31 cellular contexts compared by ENCODE assay signal in genomic region chr1:210185063-210185462, GRCh38. TPM values are rescaled to one million over a fixed set of nuclear protein-coding genes. Genes with fewer than 3 reads are reported as not detected.
"Had no signal": no experiment of that assay in that cellular context is flagged by ENCODE, and none has a peak within 500 bp of the region (broad histone marks: within the 10 kb centered on the region; RNA-seq: fewer than 3 reads in every experiment).

No MANE protein-coding gene starts in this region.

- H3K4me1 ChIP-seq: Peyer's patch had no signal

- H3K36me3 ChIP-seq: Peyer's patch had no signal

- H3K27ac Mint-ChIP-seq: activated B cell treated with CpG ODN at 0.5 μM for 24 hours; activated CD4-positive, alpha-beta memory T cell treated with anti-CD3 and anti-CD28 coated beads for 36 hours; activated naive CD4-positive, alpha-beta T cell treated with anti-CD3 and anti-CD28 coated beads, Interleukin-2, amount 10 ng/mL, durations not matched to agents 7 days and 5 days; activated naive CD8-positive, alpha-beta T cell; activated naive CD8-positive, alpha-beta T cell treated with anti-CD3 and anti-CD28 coated beads, Interleukin-2, amount 50 U/mL, for 24 hours; brain; T-helper 1 cell treated with Interleukin-12 subunit alpha and Interleukin-12 subunit beta and Interleukin-4 antibody, amounts not matched to agents 30 μg/mL and 1 μg/mL, for 36 hours; T-helper 2 cell treated with Interferon-gamma antibody and Interleukin-4, amounts not matched to agents 5 μg/mL and 100 μg/mL, for 36 hours had no signal

- ATAC-seq: activated naive CD8-positive, alpha-beta T cell treated with anti-CD3 and anti-CD28 coated beads, Interleukin-2, amount 50 U/mL, for 24 hours; activated T-cell treated with anti-CD3 and anti-CD28 coated beads, Interleukin-2, amount 50 U/mL, for 4 hours; PC-3 had no signal

- H3K9me3 Mint-ChIP-seq: activated B cell treated with CpG ODN at 0.5 μM for 24 hours; activated CD4-positive, alpha-beta memory T cell treated with anti-CD3 and anti-CD28 coated beads for 36 hours; activated naive CD4-positive, alpha-beta T cell treated with anti-CD3 and anti-CD28 coated beads, Interleukin-2, amount 10 ng/mL, durations not matched to agents 7 days and 5 days; activated naive CD8-positive, alpha-beta T cell treated with anti-CD3 and anti-CD28 coated beads, Interleukin-2, amount 50 U/mL, for 24 hours; activated T-cell treated with anti-CD3 and anti-CD28 coated beads, Interleukin-2, amount 50 U/mL, for 4 hours; T-helper 1 cell treated with Interleukin-12 subunit alpha and Interleukin-12 subunit beta and Interleukin-4 antibody, amounts not matched to agents 30 μg/mL and 1 μg/mL, for 36 hours; T-helper 2 cell treated with Interferon-gamma antibody and Interleukin-4, amounts not matched to agents 5 μg/mL and 100 μg/mL, for 36 hours had no signal

- H3K9me3 ChIP-seq: Peyer's patch had no signal

- H3K4me1 Mint-ChIP-seq: activated B cell treated with CpG ODN at 0.5 μM for 24 hours; activated naive CD4-positive, alpha-beta T cell treated with anti-CD3 and anti-CD28 coated beads, Interleukin-2, amount 10 ng/mL, durations not matched to agents 7 days and 5 days; activated naive CD8-positive, alpha-beta T cell treated with anti-CD3 and anti-CD28 coated beads, Interleukin-2, amount 50 U/mL, for 24 hours had no signal

- H3K4me3 ChIP-seq: Peyer's patch had no signal

- H3K27me3 Mint-ChIP-seq: activated naive CD4-positive, alpha-beta T cell treated with anti-CD3 and anti-CD28 coated beads, Interleukin-2, amount 10 ng/mL, durations not matched to agents 7 days and 5 days; activated naive CD8-positive, alpha-beta T cell had no signal

- H3K36me3 Mint-ChIP-seq: activated CD4-positive, alpha-beta memory T cell treated with anti-CD3 and anti-CD28 coated beads for 36 hours; activated naive CD4-positive, alpha-beta T cell treated with anti-CD3 and anti-CD28 coated beads, Interleukin-2, amount 10 ng/mL, durations not matched to agents 7 days and 5 days; activated naive CD8-positive, alpha-beta T cell; brain had no signal

- DNase-seq: activated B cell treated with CpG ODN at 0.5 μM for 24 hours; activated CD4-positive, alpha-beta memory T cell treated with anti-CD3 and anti-CD28 coated beads for 36 hours; activated CD4-positive, alpha-beta T cell treated with anti-CD3 and anti-CD28 coated beads for 4 hours; activated CD4-positive, alpha-beta T cell treated with anti-CD3 and anti-CD28 coated beads, Interleukin-2, amount 50 U/mL, for 1 hour; activated CD4-positive, CD25-positive, alpha-beta regulatory T cell treated with anti-CD3 and anti-CD28 coated beads, Interleukin-2, amount 50 U/mL, for 72 hours; activated CD8-positive, alpha-beta memory T cell treated with anti-CD3 and anti-CD28 coated beads, Interleukin-2, amount 50 U/mL, for 4 hours; activated effector memory CD4-positive, alpha-beta T cell treated with Interleukin-2 at 50 U/mL for 16 hours; activated naive CD4-positive, alpha-beta T cell treated with anti-CD3 and anti-CD28 coated beads, Interleukin-2, amount 10 ng/mL, durations not matched to agents 7 days and 5 days; activated naive CD8-positive, alpha-beta T cell treated with anti-CD3 and anti-CD28 coated beads, Interleukin-2, amount 50 U/mL, for 24 hours; activated T-cell treated with anti-CD3 and anti-CD28 coated beads for 4 hours; activated T-cell treated with anti-CD3 and anti-CD28 coated beads, Interleukin-2, amount 50 U/mL, for 4 hours; anterior cingulate cortex; caudate nucleus; cerebellar nuclear complex; NCI-H1092 treated with DMSO at 0.1 percent for 48 hours; NCI-H1417; NCI-H146; NCI-H187; NCI-H2029 treated with DMSO at 0.1 percent for 48 hours; NCI-H2171 treated with DMSO at 0.1 percent for 48 hours; NCI-H2227 treated with DMSO at 0.1 percent for 48 hours; NCI-H446; NCI-H524; PC-3; Peyer's patch; RPMI8226; SHP77 treated with DMSO at 0.1 percent for 48 hours had no signal

- H3K27me3 ChIP-seq: Peyer's patch had no signal

- H3K27ac ChIP-seq: Peyer's patch had no signal

- H3K4me3 Mint-ChIP-seq: activated B cell treated with CpG ODN at 0.5 μM for 24 hours; activated CD4-positive, alpha-beta memory T cell treated with anti-CD3 and anti-CD28 coated beads for 36 hours; activated naive CD4-positive, alpha-beta T cell treated with anti-CD3 and anti-CD28 coated beads, Interleukin-2, amount 10 ng/mL, durations not matched to agents 7 days and 5 days; activated naive CD8-positive, alpha-beta T cell; activated naive CD8-positive, alpha-beta T cell treated with anti-CD3 and anti-CD28 coated beads, Interleukin-2, amount 50 U/mL, for 24 hours; activated T-cell treated with anti-CD3 and anti-CD28 coated beads, Interleukin-2, amount 50 U/mL, for 4 hours; brain; T-helper 1 cell treated with Interleukin-12 subunit alpha and Interleukin-12 subunit beta and Interleukin-4 antibody, amounts not matched to agents 30 μg/mL and 1 μg/mL, for 36 hours; T-helper 2 cell treated with Interferon-gamma antibody and Interleukin-4, amounts not matched to agents 5 μg/mL and 100 μg/mL, for 36 hours had no signal

RNA-seq across cellular contexts. Expression of gene SERTAD4, which starts 47.5 kb away (rescaled TPM):
- total RNA-seq: activated B cell treated with CpG ODN at 0.5 μM for 24 hours; activated CD4-positive, alpha-beta memory T cell treated with anti-CD3 and anti-CD28 coated beads for 36 hours; activated T-cell treated with anti-CD3 and anti-CD28 coated beads, Interleukin-2, amount 50 U/mL, for 4 hours had no signal
